18 cellular contexts compared by ENCODE assay signal in the genomic region with DNA sequence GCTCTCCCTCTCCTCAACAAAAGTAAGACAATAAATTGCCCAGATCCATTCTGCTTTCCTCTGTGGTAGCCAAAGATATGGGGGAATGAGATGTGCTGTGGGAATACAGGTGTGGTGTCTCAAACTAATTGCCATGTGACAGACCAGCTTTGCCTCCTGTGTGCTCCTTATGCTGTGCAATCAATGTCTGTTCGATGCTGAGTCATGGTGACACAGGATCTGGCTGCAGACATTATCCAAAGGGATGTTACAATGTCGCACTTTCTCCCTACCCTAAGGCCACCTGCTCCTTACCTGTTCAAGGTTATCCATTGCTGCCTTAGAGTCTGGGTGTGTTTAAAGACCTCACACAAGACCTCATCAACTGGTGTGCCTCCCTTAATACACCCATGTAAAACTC. TPM values are rescaled to one million over a fixed set of nuclear protein-coding genes. Genes with fewer than 3 reads are reported as not detected.
A peak's percentile ranks its signal among the peaks of the same experiment; 100 is the strongest.
DNase-seq lines count a peak whose midpoint lies in the region; FAIRE-seq and TF ChIP-seq lines count a peak whose summit lies in the region.
"Had no signal": no experiment of that assay in that cellular context is flagged by ENCODE, and none has a peak within 500 bp of the region (broad histone marks: within the 10 kb centered on the region; RNA-seq: fewer than 3 reads in every experiment).

No MANE protein-coding gene starts in this region.

- H3K36me3 ChIP-seq in mesendoderm (ENCODE audit: control insufficient read depth, insufficient read depth, low read length) (no peaks in the 10 kb centered on the region), stomach (no peaks in the 10 kb centered on the region)
- H3K36me3 ChIP-seq: BLaER1 treated with 17β-estradiol and CSF1 and Interleukin-3, amounts not matched to agents 10 nM and 100 nM; transverse colon had no signal

- intact Hi-C loops in stomach (cut with DNase I; ENCODE audit: low total_unique reads) = no loop called here

- peak in 2 of 3 experiments; percentile 30 to 63 for DNase-seq in NCI-H1417 (lab: John Stamatoyannopoulos, UW)
- no peak for DNase-seq in NCI-H1417 treated with DMSO at 0.1 percent for 48 hours (lab: John Stamatoyannopoulos, UW)
- DNase-seq in NCI-H2171 treated with DMSO at 0.1 percent for 48 hours (lab: John Stamatoyannopoulos, UW) = peak; percentile 83
- DNase-seq in choroid plexus epithelial cell (ENCODE audit: low read depth) = peak; percentile 2
- DNase-seq in mesendoderm = peak; percentile 35
- no peak for DNase-seq in GM19239 (ENCODE audit: insufficient read length, low spot score)
- DNase-seq in stomach = no peak
- no peak for DNase-seq in COLO829 (ENCODE audit: low spot score)
- DNase-seq: activated CD4-positive, alpha-beta T cell treated with anti-CD3 and anti-CD28 coated beads, Interleukin-2, amount 50 U/mL, for 1 hour; amniotic stem cell; Kasumi-1; left colon; NCI-H226; SIG-M5; transverse colon had no signal

- H3K79me1 ChIP-seq in mesendoderm (ENCODE audit: low read length) = no peaks in the 10 kb centered on the region

- no peak for TF ChIP-seq POLR2A in stomach (IDR thresholded peaks at IDR 0.05)

- H3K4me2 ChIP-seq in mesendoderm (ENCODE audit: low read length) = no peak overlapping the region
- H3K4me2 ChIP-seq: BLaER1 treated with 17β-estradiol and CSF1 and Interleukin-3, amounts not matched to agents 10 nM and 100 nM had no signal

- FAIRE-seq in GM19239 (lab: Jason Lieb, UNC) = no peak
- FAIRE-seq: A204.1 had no signal

- H3K27me3 ChIP-seq in mesendoderm (ENCODE audit: insufficient read depth, low read length, poor library complexity) (no peaks in the 10 kb centered on the region), stomach (no peaks in the 10 kb centered on the region)
- H3K27me3 ChIP-seq: BLaER1 treated with 17β-estradiol and CSF1 and Interleukin-3, amounts not matched to agents 10 nM and 100 nM; transverse colon had no signal

- H3K4ac ChIP-seq in mesendoderm (ENCODE audit: low read depth, low read length) = no peak overlapping the region

- H2AK5ac ChIP-seq in mesendoderm (ENCODE audit: low read length) = no peak overlapping the region

- H2BK5ac ChIP-seq in mesendoderm (ENCODE audit: low read length) = no peak overlapping the region

- H3K56ac ChIP-seq in mesendoderm (ENCODE audit: low read length) = peak overlapping the region; percentile 50

- TF ChIP-seq EP300 in stomach (IDR thresholded peaks at IDR 0.05) = no peak

- H3K9ac ChIP-seq in mesendoderm (ENCODE audit: low read length) = no peak overlapping the region
- H3K9ac ChIP-seq: BLaER1 treated with 17β-estradiol and CSF1 and Interleukin-3, amounts not matched to agents 10 nM and 100 nM had no signal

- H3K4me3 ChIP-seq in choroid plexus epithelial cell (ENCODE audit: low read depth, low read length) (no peak overlapping the region), mesendoderm (ENCODE audit: low read length) (no peak overlapping the region), stomach (no peak overlapping the region)
- H3K4me3 ChIP-seq: BLaER1 treated with 17β-estradiol and CSF1 and Interleukin-3, amounts not matched to agents 10 nM and 100 nM; transverse colon had no signal

- H4K8ac ChIP-seq in mesendoderm (ENCODE audit: low read depth, low read length) = no peak overlapping the region

- WGBS in mesendoderm (ENCODE audit: extremely low coverage, insufficient coverage, low lambda C conversion rate) = no CpG with 5 or more reads among the region's 2 CpGs
- WGBS in stomach, 5 donors = 56 to 89% (median 74%) methylated on average over 2 of the region's 2 CpGs

- H3K79me2 ChIP-seq in mesendoderm (ENCODE audit: control insufficient read depth, insufficient read depth, low read length) = no peaks in the 10 kb centered on the region

- H3K9me3 ChIP-seq in stomach = no peaks in the 10 kb centered on the region
- H3K9me3 ChIP-seq: BLaER1 treated with 17β-estradiol and CSF1 and Interleukin-3, amounts not matched to agents 10 nM and 100 nM; transverse colon had no signal

- H3K27ac ChIP-seq in mesendoderm (ENCODE audit: low read depth, low read length) = no peak overlapping the region
- H3K27ac ChIP-seq in stomach = no peak overlapping the region
- H3K27ac ChIP-seq: BLaER1 treated with 17β-estradiol and CSF1 and Interleukin-3, amounts not matched to agents 10 nM and 100 nM; transverse colon had no signal

- H2BK120ac ChIP-seq in mesendoderm (ENCODE audit: low read depth, low read length) = no peak overlapping the region

- H4K5ac ChIP-seq in mesendoderm (ENCODE audit: low read length) = peak overlapping the region; percentile 52

- TF ChIP-seq CTCF in choroid plexus epithelial cell (conservative IDR thresholded peaks at IDR 0.05; ENCODE audit: low read depth, low read length) (no peak), stomach (IDR thresholded peaks at IDR 0.05) (no peak)

- no peak overlapping the region for H2BK15ac ChIP-seq in mesendoderm (replicated peaks; ENCODE audit: low read depth)

- H3K18ac ChIP-seq in mesendoderm (ENCODE audit: low read length) = no peak overlapping the region

- H3K23ac ChIP-seq in mesendoderm (ENCODE audit: low read length) = no peak overlapping the region

- H3K4me1 ChIP-seq in mesendoderm (ENCODE audit: control insufficient read depth, low read depth, low read length) = no peaks in the 10 kb centered on the region
- no peaks in the 10 kb centered on the region for H3K4me1 ChIP-seq in stomach
- H3K4me1 ChIP-seq: BLaER1 treated with 17β-estradiol and CSF1 and Interleukin-3, amounts not matched to agents 10 nM and 100 nM; transverse colon had no signal

RNA-seq across cellular contexts. Expression of a gene that starts 32.5 kb away (rescaled TPM):
- 0.20 TPM for polyA plus RNA-seq in mesendoderm (2013, experiment 1 of 2)
- 0.22 TPM for polyA plus RNA-seq in mesendoderm (2013, experiment 2 of 2)
- total RNA-seq in stomach = 1 to 10 TPM in 2 of 5 donors, under 1 TPM in 3; 0.14 to 6.6 (median 0.58) TPM
- 1 to 10 TPM in 1 of 3 donors, under 1 TPM in 2; 0.08 to 1.4 (median 0.50) TPM for polyA plus RNA-seq in stomach
- total RNA-seq: HT-29 had no signal

Comparison
In these comparisons a context has a peak if more than half of its experiments do, and no peak if none do; other contexts are left out.
1. DNase-seq: peak in NCI-H1417 (2 of 3), NCI-H2171 treated with DMSO at 0.1 percent for 48 hours (single experiment), choroid plexus epithelial cell (single experiment) and mesendoderm (single experiment); none in NCI-H1417 treated with DMSO at 0.1 percent for 48 hours (single experiment), GM19239 (single experiment), stomach (single experiment) and COLO829 (single experiment).